2 cellular contexts compared by ENCODE assay signal in genomic region chr6:88086792-88087191, GRCh38.
TF ChIP-seq lines count a peak whose summit lies in the region.

No MANE protein-coding gene starts in this region.

TF ChIP-seq in HCT116, 20 proteins besides CTCF, POLR2A, EP300 and RAD21:
- no peak for TF ChIP-seq SIN3A (IDR thresholded peaks at IDR 0.05; ENCODE audit: low read depth)
- TF ChIP-seq EZH2 (IDR thresholded peaks at IDR 0.05), result 0 out of 2 replicates have a peak, but pooled peaks have one; percentile 11
TF ChIP-seq in HCT116: peak in this region for 1.

TF ChIP-seq in H1, 55 proteins besides CTCF, POLR2A, EP300 and RAD21:
- TF ChIP-seq JUND (IDR thresholded peaks at IDR 0.05; ENCODE audit: low read length) (no peak), SAP30 (IDR thresholded peaks at IDR 0.05; ENCODE audit: insufficient read depth, insufficient replicate concordance, low read length) (no peak), E2F6 (IDR thresholded peaks at IDR 0.05) (no peak), PHF8 (conservative IDR thresholded peaks at IDR 0.05; ENCODE audit: low read depth, low read length) (no peak), BRCA1 (IDR thresholded peaks at IDR 0.05; ENCODE audit: low read depth, low read length) (no peak), KDM5A (IDR thresholded peaks at IDR 0.05; ENCODE audit: low read length) (no peak), BACH1 (IDR thresholded peaks at IDR 0.05; ENCODE audit: low read length) (no peak)
